In the genomic region with DNA sequence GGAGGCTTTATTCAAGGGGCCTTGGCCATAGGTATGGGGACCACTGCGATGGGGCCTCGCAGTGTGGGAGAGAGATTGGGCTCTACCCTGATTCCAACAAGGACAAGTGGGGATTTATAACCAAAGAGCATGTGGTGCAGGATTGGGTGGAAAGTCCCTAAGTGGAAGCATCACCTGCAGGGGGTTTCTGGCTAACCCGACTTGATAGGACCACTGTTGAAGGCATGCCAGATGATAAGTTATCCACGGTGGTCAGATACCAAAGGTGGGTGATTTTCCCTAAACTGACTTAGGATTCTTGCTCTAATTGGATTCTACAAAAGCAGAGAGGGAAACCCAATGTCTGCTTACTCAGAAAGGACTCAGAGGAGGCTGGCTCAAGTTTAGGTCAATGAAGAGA, we compare ENCODE assay signal across 22 cellular contexts.
DNase-seq lines count a peak whose midpoint lies in the region; ATAC-seq and TF ChIP-seq lines count a peak whose summit lies in the region.
"Had no signal": no experiment of that assay in that cellular context is flagged by ENCODE, and none has a peak within 500 bp of the region (broad histone marks: within the 10 kb centered on the region; RNA-seq: fewer than 3 reads in every experiment).

No MANE protein-coding gene starts in this region.

- H3K4me1 ChIP-seq in ACC112 (ENCODE audit: control insufficient read depth, insufficient read depth, low read length, unreplicated experiment) (peaks cover 11% of the 10 kb centered on the region), IMR-90 (ENCODE audit: control insufficient read depth, insufficient read depth, low read length) (peaks cover 8% of the 10 kb centered on the region)
- H3K4me1 ChIP-seq: BLaER1 treated with 17β-estradiol and CSF1 and Interleukin-3, amounts not matched to agents 10 nM and 100 nM had no signal

- H2BK5ac ChIP-seq in IMR-90 (ENCODE audit: low read depth, low read length, poor library complexity, severe bottlenecking): no peak overlapping the region

- CTCF ChIA-PET in IMR-90 (lab: Yijun Ruan, JAX): interaction anchor here (0.6 to 1.0 kb wide), 3 partner anchors 10 to 1237 kb away, joined by 3 read pairs; no protein-coding TSS in a partner anchor

- no peaks in the 10 kb centered on the region for H3K27me3 ChIP-seq in ACC112 (ENCODE audit: insufficient read depth, low read length)
- no peaks in the 10 kb centered on the region for H3K27me3 ChIP-seq in IMR-90 (ENCODE audit: control insufficient read depth, insufficient read depth, low read length)
- H3K27me3 ChIP-seq in brain microvascular endothelial cell (replicated peaks): no peaks in the 10 kb centered on the region
- H3K27me3 ChIP-seq: BE2C; BLaER1 treated with 17β-estradiol and CSF1 and Interleukin-3, amounts not matched to agents 10 nM and 100 nM had no signal

- H4K5ac ChIP-seq in IMR-90 (ENCODE audit: low read depth, low read length): no peak overlapping the region

- POLR2A ChIA-PET in IMR-90 (lab: Charles Lee; ENCODE audit: unreplicated experiment): no interaction called here

- intact Hi-C loops in IMR-90 (cut with micrococcal nuclease): no loop called here

- H3K79me2 ChIP-seq in ACC112 (ENCODE audit: control insufficient read depth, insufficient read depth, low read length, unreplicated experiment): no peaks in the 10 kb centered on the region

- no peaks in the 10 kb centered on the region for H3K36me3 Mint-ChIP-seq in osteocyte (ENCODE audit: unreplicated experiment)

- peak overlapping the region; percentile 23; the same call in 1 of the 2 replicates for H2AK5ac ChIP-seq in IMR-90 (ENCODE audit: low read depth, low read length)

- H3K27ac Mint-ChIP-seq in osteocyte (ENCODE audit: unreplicated experiment): peak overlapping the region; percentile 27
- H3K27ac Mint-ChIP-seq: CD4-positive, alpha-beta memory T cell; H9 had no signal

- H3K4me3 ChIP-seq in ACC112 (ENCODE audit: low read depth, low read length) (no peak overlapping the region), IMR-90 (ENCODE audit: insufficient read depth, low read depth, low read length) (no peak overlapping the region), brain microvascular endothelial cell (ENCODE audit: low read depth, low read length) (no peak overlapping the region)
- H3K4me3 ChIP-seq: BLaER1 treated with 17β-estradiol and CSF1 and Interleukin-3, amounts not matched to agents 10 nM and 100 nM; GM23248 had no signal

- H3K36me3 ChIP-seq in ACC112 (ENCODE audit: insufficient read depth, low read length) (no peaks in the 10 kb centered on the region), IMR-90 (ENCODE audit: control insufficient read depth, insufficient read depth, low read length) (no peaks in the 10 kb centered on the region), brain microvascular endothelial cell (replicated peaks) (no peaks in the 10 kb centered on the region)
- H3K36me3 ChIP-seq: BE2C; BLaER1 treated with 17β-estradiol and CSF1 and Interleukin-3, amounts not matched to agents 10 nM and 100 nM had no signal

- H3K9me3 ChIP-seq in IMR-90 (ENCODE audit: control insufficient read depth, insufficient read depth, low read length): no peaks in the 10 kb centered on the region
- H3K9me3 ChIP-seq: BE2C; BLaER1 treated with 17β-estradiol and CSF1 and Interleukin-3, amounts not matched to agents 10 nM and 100 nM had no signal

- no peak overlapping the region for H2BK20ac ChIP-seq in IMR-90 (ENCODE audit: low read depth, low read length)

- ATAC-seq in IMR-90 (ENCODE audit: low read depth) (peak; percentile 59), GM18505 (IDR thresholded peaks at IDR 0.05; ENCODE audit: unreplicated experiment) (no peak), HG03460 (IDR thresholded peaks at IDR 0.05; ENCODE audit: unreplicated experiment) (no peak)
- ATAC-seq: HCT116 had no signal

- no peak overlapping the region for H3K9ac ChIP-seq in IMR-90 (ENCODE audit: low read depth, low read length)
- H3K9ac ChIP-seq: BLaER1 treated with 17β-estradiol and CSF1 and Interleukin-3, amounts not matched to agents 10 nM and 100 nM; GM23248 had no signal

- TF ChIP-seq POLR2A in IMR-90 (IDR thresholded peaks at IDR 0.05; ENCODE audit: low read depth, low read length): no peak
- no peak for TF ChIP-seq POLR2A in GM18505 (IDR thresholded peaks at IDR 0.05; ENCODE audit: borderline replicate concordance, extremely low read depth, insufficient read depth, insufficient read length)

- no peak overlapping the region for H4K91ac ChIP-seq in IMR-90 (ENCODE audit: insufficient read depth, low read depth, low read length)

- H2BK120ac ChIP-seq in IMR-90 (ENCODE audit: low read depth, low read length): no peak overlapping the region

- H3K14ac ChIP-seq in IMR-90 (replicated peaks; ENCODE audit: low read depth, low read length): peak overlapping the region; percentile 55; the same call in 1 of the 2 replicates

- no peak overlapping the region for H2AK9ac ChIP-seq in IMR-90 (replicated peaks; ENCODE audit: low read depth, low read length, poor library complexity)

- H2AFZ ChIP-seq in ACC112 (ENCODE audit: low read length, unreplicated experiment): no peak overlapping the region
- H2AFZ ChIP-seq in IMR-90 (replicated peaks; ENCODE audit: low read length, poor library complexity): no peak overlapping the region
- H2AFZ ChIP-seq: GM23248 had no signal

- H4K8ac ChIP-seq in IMR-90 (ENCODE audit: low read depth in 2 of 2, low read length in 2 of 2): no peak overlapping the region

- in situ Hi-C loops in IMR-90 (cut with MboI; ENCODE audit: low sequenced_read_pairs) (no loop called here), brain microvascular endothelial cell (cut with HindIII; ENCODE audit: low pct_ligation_motif_present, low sequenced_read_pairs) (no loop called here)

- TF ChIP-seq RAD21 in IMR-90 (IDR thresholded peaks at IDR 0.05; ENCODE audit: low read length): no peak

- peak; percentile 24 for DNase-seq in IMR-90
- no peak for DNase-seq in brain microvascular endothelial cell
- no peak for DNase-seq in osteocyte (ENCODE audit: extremely low spot score, unreplicated experiment)
- no peak for DNase-seq in HPDE6-E6E7 (ENCODE audit: extremely low spot score)
- no peak for DNase-seq in cerebellar cortex (ENCODE audit: low spot score)
- DNase-seq: ACHN; AML-193; BE2C; Calu3; CD4-positive, alpha-beta memory T cell; COR-L47; DMS53; DMS79 treated with DMSO at 0.1 percent for 48 hours; GF-D8; GM23248; H9 had no signal

- H3K27me3 Mint-ChIP-seq in osteocyte (ENCODE audit: unreplicated experiment): no peaks in the 10 kb centered on the region
- H3K27me3 Mint-ChIP-seq: CD4-positive, alpha-beta memory T cell had no signal

- BruUV-seq in IMR-90 (replicated peaks; lab: Mats Ljungman, UMichigan): no TSS peak

- H3K27ac ChIP-seq in ACC112 (ENCODE audit: low read depth, low read length) (0 out of 2 replicates have a peak overlapping the region, but pooled peaks have one; percentile 24), IMR-90 (ENCODE audit: insufficient read depth, low read length) (no peak overlapping the region), brain microvascular endothelial cell (peak overlapping the region; percentile 33)
- H3K27ac ChIP-seq: 22Rv1; BLaER1 treated with 17β-estradiol and CSF1 and Interleukin-3, amounts not matched to agents 10 nM and 100 nM; GM23248 had no signal

- H3K9me3 Mint-ChIP-seq in osteocyte (ENCODE audit: unreplicated experiment): no peaks in the 10 kb centered on the region
- H3K9me3 Mint-ChIP-seq: CD4-positive, alpha-beta memory T cell; H9 had no signal

- no peak overlapping the region for H2BK15ac ChIP-seq in IMR-90 (ENCODE audit: low read depth, low read length)

- H3K56ac ChIP-seq in IMR-90 (ENCODE audit: extremely low read depth, insufficient read depth, low read length): no peak overlapping the region

- peaks cover 5 to 8% of the 10 kb centered on the region in 2 experiments; a peak in 2 of 4 replicates for H3K79me1 ChIP-seq in IMR-90 (ENCODE audit: low read depth in 1 of 2, low read length in 2 of 2)

- peaks cover 9% of the 10 kb centered on the region for H3K9me1 ChIP-seq in IMR-90 (ENCODE audit: insufficient read depth, low read length)

- H3K18ac ChIP-seq in IMR-90 (ENCODE audit: low read depth, low read length): peak overlapping the region; percentile 65

- TF ChIP-seq CTCF in IMR-90 (conservative IDR thresholded peaks at IDR 0.05; ENCODE audit: low read depth, low read length) (no peak), brain microvascular endothelial cell (IDR thresholded peaks at IDR 0.05; ENCODE audit: low read depth, low read length, missing control alignments) (no peak), osteocyte (IDR thresholded peaks at IDR 0.05) (no peak)

- H3K4me1 Mint-ChIP-seq in osteocyte (ENCODE audit: unreplicated experiment): peaks cover 10% of the 10 kb centered on the region

- H4K20me1 ChIP-seq in IMR-90 (ENCODE audit: insufficient read depth, low read length): no peaks in the 10 kb centered on the region

- WGBS in IMR-90 (ENCODE audit: extremely low coverage in 2 of 2, insufficient read length in 1 of 2), 2 experiments: 80% methylated on average over 1 of the region's 4 CpGs; no CpG with 5 or more reads in 1 of the 2 experiments

- dilution Hi-C loops in IMR-90 (cut with HindIII; ENCODE audit: low sequenced_read_pairs, unreplicated experiment): no loop called here

- no peak overlapping the region for H3K4ac ChIP-seq in IMR-90 (ENCODE audit: low read depth, low read length)

- no peak overlapping the region for H3K4me3 Mint-ChIP-seq in osteocyte (ENCODE audit: unreplicated experiment)
- H3K4me3 Mint-ChIP-seq: CD4-positive, alpha-beta memory T cell; H9 had no signal

- H3K23ac ChIP-seq in IMR-90 (ENCODE audit: low read depth, low read length): no peak overlapping the region; the same call in 1 of the 2 replicates

- H3K4me2 ChIP-seq in IMR-90 (ENCODE audit: low read depth, low read length): peak overlapping the region; percentile 44
- H3K4me2 ChIP-seq: BLaER1 treated with 17β-estradiol and CSF1 and Interleukin-3, amounts not matched to agents 10 nM and 100 nM had no signal

TF ChIP-seq in IMR-90, 13 proteins besides CTCF, POLR2A, EP300 and RAD21 (continues in another document):
- no peak for TF ChIP-seq RFX5 (IDR thresholded peaks at IDR 0.05; ENCODE audit: low read depth, low read length)
- TF ChIP-seq USF2 (IDR thresholded peaks at IDR 0.05; ENCODE audit: low read depth, low read length): no peak
- no peak for TF ChIP-seq BHLHE40 (IDR thresholded peaks at IDR 0.05; ENCODE audit: low read depth, low read length)
- TF ChIP-seq RCOR1 (IDR thresholded peaks at IDR 0.05; ENCODE audit: insufficient replicate concordance, low read length): no peak
- TF ChIP-seq CHD1 (IDR thresholded peaks at IDR 0.05; ENCODE audit: low read depth, low read length): no peak
- no peak for TF ChIP-seq FOS (IDR thresholded peaks at IDR 0.05; ENCODE audit: low read depth, low read length)
- no peak for TF ChIP-seq NFE2L2 (IDR thresholded peaks at IDR 0.05; ENCODE audit: low read depth, low read length)
